8 cellular contexts compared by ENCODE assay signal in the genomic region with DNA sequence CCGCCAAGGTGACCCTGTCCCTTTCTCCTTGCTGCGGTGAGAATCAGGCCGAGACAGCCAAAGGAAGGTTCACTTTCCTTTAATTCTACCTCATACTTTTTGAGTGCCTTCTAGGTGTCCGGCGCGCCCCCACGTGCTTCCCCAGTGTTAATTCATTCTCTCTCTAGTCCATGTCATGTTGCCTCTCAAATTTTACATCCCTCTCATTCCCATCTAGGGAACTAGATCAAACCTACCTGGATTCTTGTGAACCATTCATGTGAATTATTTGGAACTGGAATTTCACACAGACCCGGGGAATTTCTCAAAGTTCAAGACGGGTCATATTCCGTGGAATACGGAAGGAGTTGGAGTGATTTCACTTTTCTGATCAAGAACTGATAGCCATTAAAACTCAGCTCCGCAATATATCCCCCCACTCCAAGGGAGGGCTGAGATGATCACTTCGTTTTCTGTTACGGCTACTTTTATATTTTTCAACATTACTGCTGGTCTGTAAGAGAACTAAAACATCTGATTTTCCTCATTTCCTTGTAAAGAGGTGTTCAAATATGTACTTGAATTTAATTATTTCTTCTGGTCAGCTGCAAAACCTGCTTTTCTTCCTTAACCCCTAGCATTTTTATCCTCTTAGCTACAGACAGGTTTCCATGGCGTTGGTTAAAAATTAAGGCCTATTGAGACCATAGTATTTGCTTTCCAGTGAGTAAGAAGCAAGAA.
DNase-seq lines count a peak whose midpoint lies in the region; ATAC-seq and TF ChIP-seq lines count a peak whose summit lies in the region.

No MANE protein-coding gene starts in this region.

- CTCF ChIA-PET in AG04449 (lab: Yijun Ruan, JAX) = interaction anchor here (1.0 to 1.9 kb wide), 7 partner anchors 19 to 224 kb away, joined by 3 to 10 read pairs (median 4); no protein-coding TSS in a partner anchor

- no peak overlapping the region for H3K27ac ChIP-seq in iPS-20b (ENCODE audit: low read length)
- peak overlapping the region; percentile 92 for H3K27ac ChIP-seq in stomach smooth muscle (ENCODE audit: low read length)

- POLR2A ChIA-PET in AG04449 (lab: Yijun Ruan, JAX) = interaction anchor here (0.5 to 2.9 kb wide), 7 partner anchors 14 to 364 kb away, joined by 3 to 26 read pairs (median 4); no protein-coding TSS in a partner anchor

- H3K9ac ChIP-seq in iPS-20b (ENCODE audit: low read depth, low read length) = peak overlapping the region; percentile 98; the same call in 1 of the 2 replicates
- H3K9ac ChIP-seq in stomach smooth muscle (ENCODE audit: low read length in 2 of 2) = peak overlapping the region; percentile 58 to 97

- H3K9me3 ChIP-seq in HAP-1 (no peaks in the 10 kb centered on the region), iPS-20b (ENCODE audit: insufficient read depth, low read depth, low read length) (no peaks in the 10 kb centered on the region), stomach smooth muscle (ENCODE audit: control insufficient read depth in 2 of 2, low read length in 2 of 2) (no peaks in the 10 kb centered on the region)

- H3K36me3 ChIP-seq in HAP-1 (replicated peaks) = peaks cover 35% of the 10 kb centered on the region
- peaks cover 30% of the 10 kb centered on the region for H3K36me3 ChIP-seq in iPS-20b (ENCODE audit: insufficient read depth, low read depth, low read length)
- peaks cover 2 to 4% of the 10 kb centered on the region in 2 donors for H3K36me3 ChIP-seq in stomach smooth muscle (ENCODE audit: control insufficient read depth in 2 of 2, insufficient read depth in 2 of 2, low read length in 2 of 2)

- no peak for ATAC-seq in GM19467 (IDR thresholded peaks at IDR 0.05; ENCODE audit: unreplicated experiment)
- no peak for ATAC-seq in GM21390 (IDR thresholded peaks at IDR 0.05; ENCODE audit: unreplicated experiment)

- H3K4me3 ChIP-seq in AG04449 (ENCODE audit: low read depth, low read length) (peak overlapping the region; percentile 97), HAP-1 (peak overlapping the region; percentile 84), iPS-20b (ENCODE audit: low read length) (peak overlapping the region; percentile 93), stomach smooth muscle (ENCODE audit: low read length in 2 of 2) (peak overlapping the region; percentile 51 to 91)

- DNase-seq in AG04449 (ENCODE audit: low read depth, low spot score) = no peak
- peak in 1 of 2 experiments; percentile 73 for DNase-seq in HAP-1 (ENCODE audit: low spot score in 2 of 2)
- no peak for DNase-seq in GM19240 (ENCODE audit: insufficient read length, low spot score)

- H3K36me3 Mint-ChIP-seq in activated naive CD8-positive, alpha-beta T cell = peaks cover 16% of the 10 kb centered on the region

- peak overlapping the region; percentile 91 for H3K4me3 Mint-ChIP-seq in activated naive CD8-positive, alpha-beta T cell

- peaks cover 31% of the 10 kb centered on the region for H3K4me1 Mint-ChIP-seq in activated naive CD8-positive, alpha-beta T cell (ENCODE audit: low read depth)

- peak overlapping the region; percentile 99 for H3K27ac Mint-ChIP-seq in activated naive CD8-positive, alpha-beta T cell

- H3K9me3 Mint-ChIP-seq in activated naive CD8-positive, alpha-beta T cell (ENCODE audit: low read depth) = no peaks in the 10 kb centered on the region

- TF ChIP-seq CTCF in AG04449 (IDR thresholded peaks at IDR 0.05; ENCODE audit: insufficient read depth, low read length, missing control alignments) = peak; percentile 3

- no peaks in the 10 kb centered on the region for H3K27me3 Mint-ChIP-seq in activated naive CD8-positive, alpha-beta T cell

- no peaks in the 10 kb centered on the region for H3K27me3 ChIP-seq in HAP-1 (ENCODE audit: low read depth)
- H3K27me3 ChIP-seq in iPS-20b (ENCODE audit: insufficient read depth, low read length) = peaks cover 4% of the 10 kb centered on the region; the same call in 1 of the 2 replicates
- H3K27me3 ChIP-seq in stomach smooth muscle (ENCODE audit: control insufficient read depth in 1 of 2, insufficient read depth in 2 of 2, low read length in 2 of 2) = no peaks in the 10 kb centered on the region

- in situ Hi-C loops in HAP-1 (cut with MboI; ENCODE audit: low sequenced_read_pairs) = no loop called here

- H3K4me1 ChIP-seq in HAP-1 (peaks cover 34% of the 10 kb centered on the region), iPS-20b (ENCODE audit: insufficient read depth, low read length) (peaks cover 34% of the 10 kb centered on the region), stomach smooth muscle (ENCODE audit: control insufficient read depth, insufficient read depth, low read length) (peaks cover 35% of the 10 kb centered on the region)
